In the genomic region with DNA sequence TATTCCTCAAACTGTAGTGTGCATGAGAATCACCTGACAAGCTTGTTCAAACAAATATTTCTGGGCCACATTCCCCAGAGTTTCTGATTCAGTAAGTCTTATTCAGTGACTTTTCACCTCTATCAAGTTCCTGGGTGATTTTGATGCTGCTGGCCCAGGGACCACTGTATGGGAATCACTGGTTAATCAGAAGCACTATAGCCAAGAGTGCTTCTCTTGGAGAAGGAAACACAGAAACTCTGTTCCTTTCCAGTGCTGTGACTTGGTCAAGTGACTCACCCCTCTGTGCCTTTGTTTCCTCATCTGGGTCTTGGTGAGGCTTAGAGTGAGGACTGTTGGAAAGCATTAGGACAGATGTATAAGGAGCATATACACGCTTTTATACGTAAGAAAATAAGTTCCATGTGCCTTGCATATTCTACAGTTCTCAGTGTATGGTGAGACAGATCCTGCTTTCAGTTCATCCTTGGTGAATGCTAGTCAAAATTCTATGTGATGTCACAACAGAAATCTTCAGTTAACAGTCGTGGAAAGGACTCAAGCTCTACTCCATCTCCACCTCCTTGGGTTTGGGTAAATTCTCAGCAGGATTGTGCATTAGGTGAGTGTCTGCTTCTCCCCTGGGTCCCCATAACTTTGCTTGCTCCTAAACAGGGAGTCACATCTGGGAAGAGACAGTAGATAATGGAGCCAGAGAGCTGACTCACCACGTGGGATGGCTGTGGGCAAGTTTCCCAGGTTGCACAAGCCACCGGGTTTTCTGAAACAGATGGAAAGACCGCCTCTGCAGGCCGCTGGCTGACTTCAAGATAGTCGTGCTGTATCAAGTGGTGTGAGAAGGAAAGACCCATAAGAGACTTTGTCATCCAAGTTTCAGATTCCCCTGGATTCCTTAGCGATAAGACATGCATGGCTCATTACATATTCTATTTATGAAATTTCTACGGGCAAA, we compare ENCODE assay signal across 8 cellular contexts.
DNase-seq lines count a peak whose midpoint lies in the region; ATAC-seq, FAIRE-seq and TF ChIP-seq lines count a peak whose summit lies in the region.

No MANE protein-coding gene starts in this region.

- no peaks in the 10 kb centered on the region for H3K79me2 ChIP-seq in K562 (ENCODE audit: control insufficient read depth, insufficient read depth, low read length)

- BruUV-seq in K562 (replicated peaks; lab: Mats Ljungman, UMichigan) = no TSS peak

- no peaks in the 10 kb centered on the region for H3K27me3 ChIP-seq in K562 (ENCODE audit: control insufficient read depth in 2 of 2, insufficient read depth in 2 of 2, low read length in 2 of 2)
- no peaks in the 10 kb centered on the region for H3K27me3 ChIP-seq in stomach smooth muscle (ENCODE audit: control insufficient read depth in 1 of 2, insufficient read depth in 2 of 2, low read length in 2 of 2)

- TF ChIP-seq EP300 in K562 (IDR thresholded peaks at IDR 0.05; ENCODE audit: low read length) = no peak

- TF ChIP-seq POLR2A in K562 (conservative IDR thresholded peaks at IDR 0.05) = no peak

- H3K9me3 ChIP-seq in K562 (replicated peaks; ENCODE audit: control insufficient read depth, insufficient read depth, low read depth, low read length) (no peaks in the 10 kb centered on the region), stomach smooth muscle (ENCODE audit: control insufficient read depth in 2 of 2, low read length in 2 of 2) (no peaks in the 10 kb centered on the region)

- no peak overlapping the region for H3K27ac ChIP-seq in K562 (ENCODE audit: extremely low read depth, low read depth, low read length)
- peak overlapping the region; percentile 37 for H3K27ac ChIP-seq in stomach smooth muscle (ENCODE audit: low read length)

- H3K9ac ChIP-seq in K562 (ENCODE audit: insufficient read depth in 1 of 2, low read depth in 2 of 2, low read length in 2 of 2) (no peak overlapping the region), stomach smooth muscle (ENCODE audit: low read length in 2 of 2) (no peak overlapping the region)

- CTCF ChIA-PET in K562 (lab: Yijun Ruan, JAX; ENCODE audit: low intra/inter-chr PET ratio) = no interaction called here

- WGBS in K562 (ENCODE audit: insufficient coverage, low coverage, missing lambda C conversion rate) = 5% methylated on average over 10 of the region's 10 CpGs

- FAIRE-seq in K562 (lab: Jason Lieb, UNC) = no peak

- no peaks in the 10 kb centered on the region for H3K36me3 ChIP-seq in K562 (ENCODE audit: control insufficient read depth, insufficient read depth, low read length)
- H3K36me3 ChIP-seq in stomach smooth muscle (ENCODE audit: control insufficient read depth in 2 of 2, insufficient read depth in 2 of 2, low read length in 2 of 2) = no peaks in the 10 kb centered on the region

- ATAC-seq in K562 (peak; percentile 46; the same call in 2 of the 3 replicates), GM21367 (IDR thresholded peaks at IDR 0.05; ENCODE audit: unreplicated experiment) (no peak)

- no peaks in the 10 kb centered on the region for H4K20me1 ChIP-seq in K562 (replicated peaks; ENCODE audit: control insufficient read depth, insufficient read depth, low read length)

- POLR2A ChIA-PET in K562 (lab: Yijun Ruan, JAX) = no interaction called here

- peak overlapping the region; percentile 25; the same call in 1 of the 2 replicates for H3K4me2 ChIP-seq in K562 (ENCODE audit: insufficient read depth, low read length)

- peaks cover 0 to 4% of the 10 kb centered on the region in 2 experiments; a peak in 3 of 5 replicates for H3K4me1 ChIP-seq in K562 (replicated peaks in 1 of 2; ENCODE audit: control insufficient read depth in 2 of 2, insufficient read depth in 2 of 2, low read length in 2 of 2)
- no peaks in the 10 kb centered on the region for H3K4me1 ChIP-seq in stomach smooth muscle (ENCODE audit: control insufficient read depth, insufficient read depth, low read length)

- H3K9me1 ChIP-seq in K562 (ENCODE audit: control insufficient read depth, insufficient read depth, low read length) = no peaks in the 10 kb centered on the region

- in situ Hi-C loops in K562 (cut with MboI) = no loop called here

- peak in 2 of 3 experiments; percentile 11 to 41; a peak in 2 of 6 replicates for TF ChIP-seq CTCF in K562 (IDR thresholded peaks at IDR 0.05 in 2 of 3, conservative IDR thresholded peaks at IDR 0.05 in 1 of 3; ENCODE audit: insufficient read depth in 2 of 3, low read depth in 1 of 3, low read length in 3 of 3)

- TF ChIP-seq RAD21 in K562 (CRISPR knock-in tag; conservative IDR thresholded peaks at IDR 0.05 in 1 of 2, IDR thresholded peaks at IDR 0.05 in 1 of 2) = no peak

- intact Hi-C loops in K562 (cut with micrococcal nuclease) = loop anchor here (10.0 kb wide), 1 partner anchor 57 kb away; no protein-coding TSS in a partner anchor

- no peak overlapping the region for H3K4me3 ChIP-seq in K562
- no peak overlapping the region for H3K4me3 ChIP-seq in stomach smooth muscle (ENCODE audit: low read length in 2 of 2)

- DNase-seq in HCEC 1CT = peak; percentile 99
- peak; percentile 5 to 53 (median 22) for DNase-seq in K562 (ENCODE audit: extremely low read depth in 1 of 4, low spot score in 3 of 4)
- DNase-seq in hypothalamus (lab: John Stamatoyannopoulos, UW) = peak in 30 of 51 donors; percentile 1 to 76 (median 18)
- no peak for DNase-seq in NCI-H748 treated with DMSO at 0.1 percent for 48 hours (lab: John Stamatoyannopoulos, UW)
- DNase-seq in activated CD8-positive, alpha-beta memory T cell treated with anti-CD3 and anti-CD28 coated beads for 24 hours = no peak
- no peak for DNase-seq in NCI-H2107 (lab: John Stamatoyannopoulos, UW)

- H2AFZ ChIP-seq in K562 (ENCODE audit: low read depth, low read length) = 0 out of 2 replicates have a peak overlapping the region, but pooled peaks have one; percentile 47

TF ChIP-seq in K562, 482 proteins besides CTCF, POLR2A, EP300 and RAD21 (continues in another document):
- TF ChIP-seq ZNF780A (CRISPR knock-in tag; IDR thresholded peaks at IDR 0.05) (no peak), JUN (IDR thresholded peaks at IDR 0.05; ENCODE audit: borderline replicate concordance, low read depth, low read length) (0 out of 2 replicates have a peak, but pooled peaks have one; percentile 28), JUN (CRISPR knock-in tag; IDR thresholded peaks at IDR 0.05; ENCODE audit: borderline replicate concordance) (no peak), MYC (IDR thresholded peaks at IDR 0.05; ENCODE audit: low read depth, low read length) (peak; percentile 47; the same call in 1 of the 2 replicates), MYC (CRISPR knock-in tag; IDR thresholded peaks at IDR 0.05; ENCODE audit: borderline replicate concordance, low read depth) (no peak), ARID1B (IDR thresholded peaks at IDR 0.05) (peak; percentile 35; the same call in 1 of the 2 replicates), CBFA2T3 (IDR thresholded peaks at IDR 0.05) (peak; percentile 60), CEBPB (tag; IDR thresholded peaks at IDR 0.05) (peak; percentile 73), RCOR1 (IDR thresholded peaks at IDR 0.05; ENCODE audit: borderline replicate concordance in 1 of 2, low read depth in 2 of 2, low read length in 2 of 2) (peak in 1 of 2 experiments; percentile 32; a peak in 1 of 4 replicates), SMARCA4 (IDR thresholded peaks at IDR 0.05) (0 out of 2 replicates have a peak, but pooled peaks have one; percentile 15)
- TF ChIP-seq, protein P1, sequence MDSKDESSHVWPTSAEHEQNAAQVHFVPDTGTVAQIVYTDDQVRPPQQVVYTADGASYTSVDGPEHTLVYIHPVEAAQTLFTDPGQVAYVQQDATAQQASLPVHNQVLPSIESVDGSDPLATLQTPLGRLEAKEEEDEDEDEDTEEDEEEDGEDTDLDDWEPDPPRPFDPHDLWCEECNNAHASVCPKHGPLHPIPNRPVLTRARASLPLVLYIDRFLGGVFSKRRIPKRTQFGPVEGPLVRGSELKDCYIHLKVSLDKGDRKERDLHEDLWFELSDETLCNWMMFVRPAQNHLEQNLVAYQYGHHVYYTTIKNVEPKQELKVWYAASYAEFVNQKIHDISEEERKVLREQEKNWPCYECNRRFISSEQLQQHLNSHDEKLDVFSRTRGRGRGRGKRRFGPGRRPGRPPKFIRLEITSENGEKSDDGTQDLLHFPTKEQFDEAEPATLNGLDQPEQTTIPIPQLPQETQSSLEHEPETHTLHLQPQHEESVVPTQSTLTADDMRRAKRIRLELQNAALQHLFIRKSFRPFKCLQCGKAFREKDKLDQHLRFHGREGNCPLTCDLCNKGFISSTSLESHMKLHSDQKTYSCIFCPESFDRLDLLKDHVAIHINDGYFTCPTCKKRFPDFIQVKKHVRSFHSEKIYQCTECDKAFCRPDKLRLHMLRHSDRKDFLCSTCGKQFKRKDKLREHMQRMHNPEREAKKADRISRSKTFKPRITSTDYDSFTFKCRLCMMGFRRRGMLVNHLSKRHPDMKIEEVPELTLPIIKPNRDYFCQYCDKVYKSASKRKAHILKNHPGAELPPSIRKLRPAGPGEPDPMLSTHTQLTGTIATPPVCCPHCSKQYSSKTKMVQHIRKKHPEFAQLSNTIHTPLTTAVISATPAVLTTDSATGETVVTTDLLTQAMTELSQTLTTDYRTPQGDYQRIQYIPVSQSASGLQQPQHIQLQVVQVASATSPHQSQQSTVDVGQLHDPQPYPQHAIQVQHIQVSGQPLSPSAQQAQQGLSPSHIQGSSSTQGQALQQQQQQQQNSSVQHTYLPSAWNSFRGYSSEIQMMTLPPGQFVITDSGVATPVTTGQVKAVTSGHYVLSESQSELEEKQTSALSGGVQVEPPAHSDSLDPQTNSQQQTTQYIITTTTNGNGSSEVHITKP (IDR thresholded peaks at IDR 0.05; ENCODE audit: partially characterized antibody) = no peak

Comparison
In these comparisons a context has a peak if more than half of its experiments do, and no peak if none do; other contexts are left out.
1. DNase-seq: peak in HCEC 1CT (single experiment), K562 (4 of 4) and hypothalamus (30 of 51); none in NCI-H748 treated with DMSO at 0.1 percent for 48 hours (single experiment), activated CD8-positive, alpha-beta memory T cell treated with anti-CD3 and anti-CD28 coated beads for 24 hours (single experiment) and NCI-H2107 (single experiment).